In genomic region chr9:5853005-5853404, GRCh38 we compare ENCODE assay signal across 1 cellular context.
TF ChIP-seq lines count a peak whose summit lies in the region.

No MANE protein-coding gene starts in this region.

TF ChIP-seq in GM12878, 131 proteins besides CTCF, POLR2A, EP300 and RAD21:
- TF ChIP-seq ZNF687 (IDR thresholded peaks at IDR 0.05) (no peak), JUND (IDR thresholded peaks at IDR 0.05; ENCODE audit: low read depth, low read length) (no peak), YY1 (IDR thresholded peaks at IDR 0.05; ENCODE audit: low read depth, low read length) (no peak), BACH1 (IDR thresholded peaks at IDR 0.05; ENCODE audit: borderline replicate concordance) (no peak), NBN (IDR thresholded peaks at IDR 0.05) (no peak), TARDBP (IDR thresholded peaks at IDR 0.05; ENCODE audit: borderline replicate concordance) (no peak), IRF3 (IDR thresholded peaks at IDR 0.05) (no peak), HDAC6 (IDR thresholded peaks at IDR 0.05; ENCODE audit: unreplicated experiment) (no peak), ATF2 (IDR thresholded peaks at IDR 0.05; ENCODE audit: low read length) (no peak)
